Comparison of ENCODE assay signal across 8 cellular contexts in the genomic region with DNA sequence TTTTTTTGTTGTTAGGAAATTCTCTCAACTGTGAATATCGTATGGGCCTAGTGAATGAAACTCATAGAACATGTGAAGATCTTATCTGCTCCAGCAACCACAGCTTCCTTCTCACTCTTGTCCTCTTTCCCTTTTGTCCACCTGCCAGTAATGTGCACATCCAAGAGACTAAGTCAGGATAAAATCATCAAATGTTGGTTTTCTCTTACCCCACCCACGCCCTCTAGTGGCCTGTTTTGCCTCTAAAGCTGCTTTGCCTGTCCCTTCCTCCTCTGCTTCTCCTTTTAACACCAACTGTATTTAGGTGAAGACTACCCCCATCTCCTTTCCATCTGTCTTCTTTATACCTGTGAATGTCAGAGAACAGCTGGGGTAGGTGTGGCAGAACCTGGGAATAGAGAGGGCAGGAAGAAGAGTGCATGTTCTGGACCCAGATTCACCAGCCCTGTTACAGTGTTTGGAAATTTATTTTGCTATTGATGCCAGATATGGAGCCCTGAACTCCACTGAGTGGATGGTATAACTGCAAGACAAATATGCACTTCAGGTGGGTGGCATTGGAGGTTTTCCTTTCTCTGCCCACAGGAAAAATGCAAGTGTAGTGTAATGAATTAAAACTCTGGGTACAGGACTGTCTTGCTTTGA. TPM values are rescaled to one million over a fixed set of nuclear protein-coding genes. Genes with fewer than 3 reads are reported as not detected.
DNase-seq lines count a peak whose midpoint lies in the region; ATAC-seq and TF ChIP-seq lines count a peak whose summit lies in the region.

No MANE protein-coding gene starts in this region.

- no peak overlapping the region for H2AFZ ChIP-seq in neural cell (ENCODE audit: low read depth, low read length)

- ATAC-seq in stimulated activated naive CD8-positive, alpha-beta T cell treated with anti-CD3 and anti-CD28 coated beads, Interleukin-15, amount 100 ng/mL, for 72 hours = peak; percentile 58
- no peak for ATAC-seq in HG03025 (IDR thresholded peaks at IDR 0.05; ENCODE audit: low FRiP score, unreplicated experiment)

- H3K4me2 ChIP-seq in neural cell (ENCODE audit: low read length) = no peak overlapping the region

- no peak for TF ChIP-seq EP300 in Ishikawa (IDR thresholded peaks at IDR 0.05; ENCODE audit: borderline replicate concordance)
- no peak for TF ChIP-seq EP300 in neural cell (conservative IDR thresholded peaks at IDR 0.05; ENCODE audit: poor library complexity, severe bottlenecking)

- no peaks in the 10 kb centered on the region for H3F3A ChIP-seq in neural cell (ENCODE audit: insufficient read depth, low read length, poor library complexity, severe bottlenecking)

- H3K27ac Mint-ChIP-seq in activated T-cell treated with anti-CD3 and anti-CD28 coated beads, Interleukin-2, amount 50 U/mL, for 24 hours = no peak overlapping the region
- H3K27ac Mint-ChIP-seq in stimulated activated naive CD8-positive, alpha-beta T cell treated with anti-CD3 and anti-CD28 coated beads, Interleukin-15, amount 100 ng/mL, for 72 hours = no peak overlapping the region

- no peaks in the 10 kb centered on the region for H3K36me3 ChIP-seq in neural cell (ENCODE audit: insufficient read depth, low read length)

- peak; percentile 72 for TF ChIP-seq RAD21 in Ishikawa (IDR thresholded peaks at IDR 0.05; ENCODE audit: low read depth)
- TF ChIP-seq RAD21 in neural cell (conservative IDR thresholded peaks at IDR 0.05) = peak; percentile 63

- peaks cover 96% of the 10 kb centered on the region for H3K4me1 Mint-ChIP-seq in activated T-cell treated with anti-CD3 and anti-CD28 coated beads, Interleukin-2, amount 50 U/mL, for 24 hours (ENCODE audit: low read depth)
- H3K4me1 Mint-ChIP-seq in stimulated activated naive CD8-positive, alpha-beta T cell treated with anti-CD3 and anti-CD28 coated beads, Interleukin-15, amount 100 ng/mL, for 72 hours = peaks cover 70% of the 10 kb centered on the region

- no peaks in the 10 kb centered on the region for H3K9me2 ChIP-seq in neural cell (ENCODE audit: insufficient read depth, low read length)

- H3K27ac ChIP-seq in neural cell (ENCODE audit: low read length) = no peak overlapping the region

- no peaks in the 10 kb centered on the region for H3K27me3 Mint-ChIP-seq in activated T-cell treated with anti-CD3 and anti-CD28 coated beads, Interleukin-2, amount 50 U/mL, for 24 hours
- H3K27me3 Mint-ChIP-seq in stimulated activated naive CD8-positive, alpha-beta T cell treated with anti-CD3 and anti-CD28 coated beads, Interleukin-15, amount 100 ng/mL, for 72 hours = no peaks in the 10 kb centered on the region

- no peaks in the 10 kb centered on the region for H3K27me3 ChIP-seq in neural cell (ENCODE audit: insufficient read depth, low read depth, low read length)

- H3K4me3 Mint-ChIP-seq in activated T-cell treated with anti-CD3 and anti-CD28 coated beads, Interleukin-2, amount 50 U/mL, for 24 hours = no peak overlapping the region
- H3K4me3 Mint-ChIP-seq in stimulated activated naive CD8-positive, alpha-beta T cell treated with anti-CD3 and anti-CD28 coated beads, Interleukin-15, amount 100 ng/mL, for 72 hours = peak overlapping the region; percentile 23 to 53

- H3K9me3 Mint-ChIP-seq in activated T-cell treated with anti-CD3 and anti-CD28 coated beads, Interleukin-2, amount 50 U/mL, for 24 hours = no peaks in the 10 kb centered on the region
- H3K9me3 Mint-ChIP-seq in stimulated activated naive CD8-positive, alpha-beta T cell treated with anti-CD3 and anti-CD28 coated beads, Interleukin-15, amount 100 ng/mL, for 72 hours = no peaks in the 10 kb centered on the region

- H3K36me3 Mint-ChIP-seq in activated T-cell treated with anti-CD3 and anti-CD28 coated beads, Interleukin-2, amount 50 U/mL, for 24 hours (ENCODE audit: low read depth) = peaks cover 2% of the 10 kb centered on the region

- no peaks in the 10 kb centered on the region for H4K20me1 ChIP-seq in neural cell (ENCODE audit: insufficient read depth)

- H3K9me3 ChIP-seq in neural cell (ENCODE audit: low read length) = no peaks in the 10 kb centered on the region

- H3K79me2 ChIP-seq in neural cell (replicated peaks; ENCODE audit: insufficient read depth, low read length) = peaks cover 5% of the 10 kb centered on the region

- no peak overlapping the region for H3K4me3 ChIP-seq in neural cell (ENCODE audit: low read length)

- DNase-seq in COR-L47 (lab: John Stamatoyannopoulos, UW) = peak; percentile 80
- DNase-seq in OCI-M1 (lab: John Stamatoyannopoulos, UW) = peak; percentile 90
- DNase-seq in activated T-cell treated with anti-CD3 and anti-CD28 coated beads, Interleukin-2, amount 50 U/mL, for 24 hours = peak; percentile 76
- peak; percentile 67 for DNase-seq in fibroblast of gingiva (ENCODE audit: low read depth)
- DNase-seq in stimulated activated naive CD8-positive, alpha-beta T cell treated with anti-CD3 and anti-CD28 coated beads, Interleukin-15, amount 100 ng/mL, for 72 hours = peak; percentile 58 to 66

- no peak overlapping the region for H3K9ac ChIP-seq in neural cell (ENCODE audit: low read length)

- TF ChIP-seq CTCF in neural cell (IDR thresholded peaks at IDR 0.05; ENCODE audit: poor library complexity, severe bottlenecking) = peak; percentile 71

TF ChIP-seq in Ishikawa, 13 proteins besides CTCF, POLR2A, EP300 and RAD21 (continues in another document):
- TF ChIP-seq USF1 (IDR thresholded peaks at IDR 0.05) (no peak), CEBPB (IDR thresholded peaks at IDR 0.05) (no peak), CREB1 (IDR thresholded peaks at IDR 0.05; ENCODE audit: low read depth) (no peak), TCF12 (IDR thresholded peaks at IDR 0.05; ENCODE audit: low read depth) (no peak)

TF ChIP-seq in neural cell, 6 proteins besides CTCF, POLR2A, EP300 and RAD21:
- TF ChIP-seq SMC3 (conservative IDR thresholded peaks at IDR 0.05; ENCODE audit: poor library complexity) (peak; percentile 74), MXI1 (conservative IDR thresholded peaks at IDR 0.05; ENCODE audit: poor library complexity, severe bottlenecking) (no peak)
TF ChIP-seq in neural cell: peak in this region for 1.

RNA-seq across cellular contexts. Expression of gene MGAT5, which starts 8.4 kb away (rescaled TPM):
- 40.9 and 42.1 TPM in 2 replicates for polyA plus RNA-seq in neural cell
- polyA minus RNA-seq in neural cell = 124 and 128 TPM in 2 replicates
